ENCODE assay signal across 9 cellular contexts in the genomic region with DNA sequence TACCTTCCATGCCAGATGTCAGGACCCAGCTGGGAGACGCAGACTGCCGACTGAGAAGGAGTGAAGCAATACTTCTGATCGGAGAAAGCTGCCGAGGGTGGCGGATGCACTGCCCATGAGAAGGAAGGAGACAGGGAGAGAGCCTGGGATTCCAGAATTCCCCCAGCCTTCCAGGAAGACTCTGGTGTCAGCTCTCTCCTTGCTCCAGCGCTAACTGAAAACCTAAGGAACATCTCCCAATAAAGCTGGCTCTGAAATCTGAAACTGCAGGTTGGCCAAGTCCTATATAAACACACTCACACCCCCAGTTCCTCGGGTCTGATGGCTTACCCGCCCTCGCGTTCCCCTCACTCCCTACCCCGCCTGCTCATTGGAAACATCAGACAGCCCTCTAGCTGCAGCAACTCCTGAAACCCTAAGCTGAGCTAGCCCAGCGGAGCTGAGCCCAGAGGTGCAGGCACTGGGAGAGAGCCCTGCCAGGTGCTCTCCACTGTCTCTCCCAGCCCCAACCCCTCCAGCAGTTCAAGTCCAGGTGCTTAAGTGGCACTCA. TPM values are rescaled to one million over a fixed set of nuclear protein-coding genes. Genes with fewer than 3 reads are reported as not detected.
DNase-seq lines count a peak whose midpoint lies in the region; ATAC-seq and TF ChIP-seq lines count a peak whose summit lies in the region.
"Had no signal": no experiment of that assay in that cellular context is flagged by ENCODE, and none has a peak within 500 bp of the region (broad histone marks: within the 10 kb centered on the region; RNA-seq: fewer than 3 reads in every experiment).

No MANE protein-coding gene starts in this region.

- POLR2A ChIA-PET in CD4-positive, alpha-beta memory T cell (lab: Charles Lee; ENCODE audit: partially characterized antibody) = no interaction called here
- POLR2A ChIA-PET in activated CD4-positive, alpha-beta memory T cell treated with anti-CD3 and anti-CD28 coated beads for 36 hours (lab: Charles Lee) = no interaction called here

- no peak for TF ChIP-seq CTCF in epithelial cell of esophagus (IDR thresholded peaks at IDR 0.05; ENCODE audit: insufficient read depth, low read depth, low read length, missing control alignments)

- ATAC-seq in GM21390 (IDR thresholded peaks at IDR 0.05; ENCODE audit: unreplicated experiment) = no peak

- no peaks in the 10 kb centered on the region for H3K9me3 ChIP-seq in muscle layer of duodenum (ENCODE audit: control insufficient read depth in 1 of 2, low read length in 2 of 2)
- no peaks in the 10 kb centered on the region for H3K9me3 ChIP-seq in CD4-positive, alpha-beta memory T cell (ENCODE audit: control insufficient read depth in 1 of 2, low read length in 2 of 2)
- H3K9me3 ChIP-seq: SJSA1 had no signal

- no peaks in the 10 kb centered on the region for H3K36me3 ChIP-seq in muscle layer of duodenum (ENCODE audit: control insufficient read depth in 1 of 2, insufficient read depth in 2 of 2, low read length in 2 of 2)
- no peaks in the 10 kb centered on the region for H3K36me3 ChIP-seq in CD4-positive, alpha-beta memory T cell (ENCODE audit: insufficient read depth, low read length)
- H3K36me3 ChIP-seq: SJSA1 had no signal

- H3K27ac ChIP-seq in muscle layer of duodenum (ENCODE audit: low read length) = peak overlapping the region; percentile 64
- no peak overlapping the region for H3K27ac ChIP-seq in CD4-positive, alpha-beta memory T cell (ENCODE audit: low read depth, low read length)
- H3K27ac ChIP-seq: SJSA1 had no signal

- H3K27me3 Mint-ChIP-seq in CD4-positive, alpha-beta memory T cell = peaks cover 10 to 32% of the 10 kb centered on the region in 2 donors
- H3K27me3 Mint-ChIP-seq in activated CD4-positive, alpha-beta memory T cell treated with anti-CD3 and anti-CD28 coated beads for 36 hours = peaks cover 12% of the 10 kb centered on the region
- peaks cover 4% of the 10 kb centered on the region for H3K27me3 Mint-ChIP-seq in activated naive CD4-positive, alpha-beta T cell treated with anti-CD3 and anti-CD28 coated beads for 36 hours (ENCODE audit: low read depth)

- H3K27ac Mint-ChIP-seq in CD4-positive, alpha-beta memory T cell = no peak overlapping the region
- H3K27ac Mint-ChIP-seq in activated CD4-positive, alpha-beta memory T cell treated with anti-CD3 and anti-CD28 coated beads for 36 hours = no peak overlapping the region
- H3K27ac Mint-ChIP-seq in activated naive CD4-positive, alpha-beta T cell treated with anti-CD3 and anti-CD28 coated beads for 36 hours = no peak overlapping the region

- no peaks in the 10 kb centered on the region for H3K36me3 Mint-ChIP-seq in CD4-positive, alpha-beta memory T cell
- no peaks in the 10 kb centered on the region for H3K36me3 Mint-ChIP-seq in activated CD4-positive, alpha-beta memory T cell treated with anti-CD3 and anti-CD28 coated beads for 36 hours
- H3K36me3 Mint-ChIP-seq in activated naive CD4-positive, alpha-beta T cell treated with anti-CD3 and anti-CD28 coated beads for 36 hours (ENCODE audit: low read depth) = no peaks in the 10 kb centered on the region

- H3K4me3 ChIP-seq in epithelial cell of esophagus (ENCODE audit: low read length) (no peak overlapping the region), muscle layer of duodenum (ENCODE audit: low read depth in 1 of 2, low read length in 2 of 2) (peak overlapping the region; percentile 17 to 30)
- H3K4me3 ChIP-seq in CD4-positive, alpha-beta memory T cell (ENCODE audit: low read length in 2 of 2) = no peak overlapping the region
- H3K4me3 ChIP-seq: SJSA1 had no signal

- no peaks in the 10 kb centered on the region for H3K27me3 ChIP-seq in muscle layer of duodenum (ENCODE audit: low read depth, low read length)
- H3K27me3 ChIP-seq in CD4-positive, alpha-beta memory T cell (ENCODE audit: insufficient read depth, low read length) = no peaks in the 10 kb centered on the region
- H3K27me3 ChIP-seq: SJSA1 had no signal

- DNase-seq in AG08396 (ENCODE audit: low spot score) (peak; percentile 55), NCI-H187 (lab: John Stamatoyannopoulos, UW) (peak; percentile 92 to 98), epithelial cell of esophagus (ENCODE audit: low read depth) (peak; percentile 30)
- no peak for DNase-seq in CD4-positive, alpha-beta memory T cell
- no peak for DNase-seq in activated CD4-positive, alpha-beta memory T cell treated with anti-CD3 and anti-CD28 coated beads for 36 hours
- DNase-seq in activated naive CD4-positive, alpha-beta T cell treated with anti-CD3 and anti-CD28 coated beads for 36 hours = no peak

- no peak overlapping the region for H3K4me3 Mint-ChIP-seq in CD4-positive, alpha-beta memory T cell
- H3K4me3 Mint-ChIP-seq in activated CD4-positive, alpha-beta memory T cell treated with anti-CD3 and anti-CD28 coated beads for 36 hours = no peak overlapping the region
- H3K4me3 Mint-ChIP-seq in activated naive CD4-positive, alpha-beta T cell treated with anti-CD3 and anti-CD28 coated beads for 36 hours = no peak overlapping the region

- H3K4me1 Mint-ChIP-seq in CD4-positive, alpha-beta memory T cell = no peaks in the 10 kb centered on the region
- no peaks in the 10 kb centered on the region for H3K4me1 Mint-ChIP-seq in activated CD4-positive, alpha-beta memory T cell treated with anti-CD3 and anti-CD28 coated beads for 36 hours (ENCODE audit: low read depth)
- H3K4me1 Mint-ChIP-seq in activated naive CD4-positive, alpha-beta T cell treated with anti-CD3 and anti-CD28 coated beads for 36 hours (ENCODE audit: low read depth) = no peaks in the 10 kb centered on the region

- intact Hi-C loops in CD4-positive, alpha-beta memory T cell (cut with micrococcal nuclease) = no loop called here
- intact Hi-C loops in activated CD4-positive, alpha-beta memory T cell treated with anti-CD3 and anti-CD28 coated beads for 36 hours (cut with micrococcal nuclease) = no loop called here
- intact Hi-C loops in activated naive CD4-positive, alpha-beta T cell treated with anti-CD3 and anti-CD28 coated beads for 36 hours (cut with micrococcal nuclease) = no loop called here

- no peaks in the 10 kb centered on the region for H3K9me3 Mint-ChIP-seq in CD4-positive, alpha-beta memory T cell
- H3K9me3 Mint-ChIP-seq in activated CD4-positive, alpha-beta memory T cell treated with anti-CD3 and anti-CD28 coated beads for 36 hours = no peaks in the 10 kb centered on the region
- H3K9me3 Mint-ChIP-seq in activated naive CD4-positive, alpha-beta T cell treated with anti-CD3 and anti-CD28 coated beads for 36 hours = no peaks in the 10 kb centered on the region

- CTCF ChIA-PET in CD4-positive, alpha-beta memory T cell (lab: Charles Lee; ENCODE audit: partially characterized antibody) = no interaction called here
- CTCF ChIA-PET in activated CD4-positive, alpha-beta memory T cell treated with anti-CD3 and anti-CD28 coated beads for 36 hours (lab: Charles Lee) = no interaction called here
- CTCF ChIA-PET in activated naive CD4-positive, alpha-beta T cell treated with anti-CD3 and anti-CD28 coated beads for 36 hours (lab: Charles Lee) = interaction anchor here (1.3 kb wide), 1 partner anchor 56 kb away, joined by 3 read pairs; no protein-coding TSS in a partner anchor

- peaks cover 0 to 5% of the 10 kb centered on the region in 2 donors for H3K4me1 ChIP-seq in muscle layer of duodenum (ENCODE audit: control insufficient read depth in 1 of 2, insufficient read depth in 2 of 2, low read length in 2 of 2)
- no peaks in the 10 kb centered on the region for H3K4me1 ChIP-seq in CD4-positive, alpha-beta memory T cell (ENCODE audit: insufficient read depth, low read length)

RNA-seq across cellular contexts. Expression of a gene that starts 52.3 kb away (rescaled TPM):
- total RNA-seq in CD4-positive, alpha-beta memory T cell = under 1 TPM; 0.52 to 0.89 TPM
- polyA plus RNA-seq in CD4-positive, alpha-beta memory T cell = under 1 TPM in 1 of 2 donors, not detected in 1; 0.15 TPM
- total RNA-seq in activated CD4-positive, alpha-beta memory T cell treated with anti-CD3 and anti-CD28 coated beads for 36 hours = under 1 TPM; 0.52 to 0.80 TPM
- under 1 TPM; 0.17 to 0.52 TPM for total RNA-seq in activated naive CD4-positive, alpha-beta T cell treated with anti-CD3 and anti-CD28 coated beads for 36 hours

Comparison
In these comparisons a context has a peak if more than half of its experiments do, and no peak if none do; other contexts are left out.
1. DNase-seq: peak in AG08396 (single experiment), NCI-H187 (2 of 2) and epithelial cell of esophagus (single experiment); none in CD4-positive, alpha-beta memory T cell (0 of 5), activated CD4-positive, alpha-beta memory T cell treated with anti-CD3 and anti-CD28 coated beads for 36 hours (single experiment) and activated naive CD4-positive, alpha-beta T cell treated with anti-CD3 and anti-CD28 coated beads for 36 hours (single experiment).
2. H3K4me3 ChIP-seq: peak in muscle layer of duodenum (2 of 2); none in epithelial cell of esophagus (single experiment) and CD4-positive, alpha-beta memory T cell (0 of 2).